18 cellular contexts compared by ENCODE assay signal in genomic region chr10:75250934-75251333, GRCh38. TPM values are rescaled to one million over a fixed set of nuclear protein-coding genes. Genes with fewer than 3 reads are reported as not detected.
A peak's percentile ranks its signal among the peaks of the same experiment; 100 is the strongest.
DNase-seq lines count a peak whose midpoint lies in the region; ATAC-seq and TF ChIP-seq lines count a peak whose summit lies in the region.
"Had no signal": no experiment of that assay in that cellular context is flagged by ENCODE, and none has a peak within 500 bp of the region (broad histone marks: within the 10 kb centered on the region; RNA-seq: fewer than 3 reads in every experiment).

No MANE protein-coding gene starts in this region.

- intact Hi-C loops in HCT116 (cut with micrococcal nuclease) (no loop called here), ovary (cut with DNase I) (no loop called here)
- intact Hi-C loops in activated T-helper 1 cell treated with anti-CD3 and anti-CD28 coated beads, Interleukin-12 subunit alpha, Interleukin-12 subunit beta, Interleukin-2, Interleukin-4 antibody, amounts not matched to agents 30 ng/mL and 10 ng/mL and 1 ng/mL, durations not matched to agents 14 hours and 24 hours and 36 hours (cut with micrococcal nuclease): no loop called here

- H3K4me3 ChIP-seq in HCT116 (replicated peaks in 1 of 2; ENCODE audit: low read depth in 1 of 2, low read length in 2 of 2) (no peak overlapping the region), ovary (no peak overlapping the region)
- H3K4me3 ChIP-seq: left ventricle myocardium inferior, MG63, neural progenitor cell had no signal

- RAD21 ChIA-PET in HCT116 (lab: Charles Lee; ENCODE audit: low non-redundant PET in 1 of 2, low total read pairs in 2 of 2, uncharacterized antibody in 2 of 2, unreplicated experiment in 2 of 2): no interaction called here

- no peaks in the 10 kb centered on the region for H3K4me1 Mint-ChIP-seq in activated T-helper 1 cell treated with anti-CD3 and anti-CD28 coated beads, Interleukin-12 subunit alpha, Interleukin-12 subunit beta, Interleukin-2, Interleukin-4 antibody, amounts not matched to agents 30 ng/mL and 10 ng/mL and 1 ng/mL, durations not matched to agents 14 hours and 24 hours and 36 hours (ENCODE audit: low read depth)
- H3K4me1 Mint-ChIP-seq: activated CD4-positive, alpha-beta T cell treated with anti-CD3 and anti-CD28 coated beads for 36 hours; activated CD8-positive, alpha-beta memory T cell treated with anti-CD3 and anti-CD28 coated beads, Interleukin-2, amount 10 ng/mL, durations not matched to agents 7 days and 5 days; activated naive CD8-positive, alpha-beta T cell treated with anti-CD3 and anti-CD28 coated beads, Interleukin-2, amount 50 U/mL, for 24 hours had no signal

- 78 to 89% (median 86%) methylated on average over 3 of the region's 3 CpGs for WGBS in ovary, 3 donors

- H3K27me3 ChIP-seq in HCT116 (ENCODE audit: insufficient read depth, low read length): no peaks in the 10 kb centered on the region
- no peaks in the 10 kb centered on the region for H3K27me3 ChIP-seq in ovary
- H3K27me3 ChIP-seq: MG63, neural progenitor cell had no signal

- no peak for TF ChIP-seq POLR2A in HCT116 (IDR thresholded peaks at IDR 0.05; ENCODE audit: borderline replicate concordance, extremely low read depth, insufficient read depth, insufficient read length)
- TF ChIP-seq POLR2A in ovary (IDR thresholded peaks at IDR 0.05): no peak

- H3K4me1 ChIP-seq in HCT116 (ENCODE audit: control insufficient read depth in 1 of 2, insufficient read depth in 2 of 2, low read length in 2 of 2): peaks cover under 1 to 11% of the 10 kb centered on the region in 2 experiments; a peak in 2 of 4 replicates
- H3K4me1 ChIP-seq in ovary (ENCODE audit: insufficient read depth): no peaks in the 10 kb centered on the region
- H3K4me1 ChIP-seq: left ventricle myocardium inferior, neural progenitor cell had no signal

- H3K9ac ChIP-seq in HCT116 (ENCODE audit: low read length): no peak overlapping the region
- H3K9ac ChIP-seq: neural progenitor cell had no signal

- no peak for TF ChIP-seq CTCF in HCT116 (IDR thresholded peaks at IDR 0.05 in 2 of 3, conservative IDR thresholded peaks at IDR 0.05 in 1 of 3; ENCODE audit: borderline replicate concordance in 1 of 3, insufficient read depth in 1 of 3, low read depth in 2 of 3, low read length in 2 of 3)
- no peak for TF ChIP-seq CTCF in ovary (IDR thresholded peaks at IDR 0.05)

- H3K9me3 Mint-ChIP-seq in activated T-helper 1 cell treated with anti-CD3 and anti-CD28 coated beads, Interleukin-12 subunit alpha, Interleukin-12 subunit beta, Interleukin-2, Interleukin-4 antibody, amounts not matched to agents 30 ng/mL and 10 ng/mL and 1 ng/mL, durations not matched to agents 14 hours and 24 hours and 36 hours: peaks cover 24% of the 10 kb centered on the region

- H4K20me1 ChIP-seq in HCT116 (ENCODE audit: insufficient read depth): no peaks in the 10 kb centered on the region

- no TSS peak for BruUV-seq in HCT116 (replicated peaks; lab: Mats Ljungman, UMichigan)

- POLR2A ChIA-PET in HCT116 (lab: Charles Lee): no interaction called here

- H3K79me2 ChIP-seq in HCT116 (ENCODE audit: insufficient read depth, low read length): no peaks in the 10 kb centered on the region

- H3K36me3 ChIP-seq in HCT116 (ENCODE audit: control insufficient read depth in 1 of 2, insufficient read depth in 2 of 2, low read length in 2 of 2) (no peaks in the 10 kb centered on the region), ovary (no peaks in the 10 kb centered on the region)
- H3K36me3 ChIP-seq: left ventricle myocardium inferior, MG63, neural progenitor cell had no signal

- TF ChIP-seq EP300 in ovary (IDR thresholded peaks at IDR 0.05): no peak

- no peak overlapping the region for H3K27ac Mint-ChIP-seq in activated T-helper 1 cell treated with anti-CD3 and anti-CD28 coated beads, Interleukin-12 subunit alpha, Interleukin-12 subunit beta, Interleukin-2, Interleukin-4 antibody, amounts not matched to agents 30 ng/mL and 10 ng/mL and 1 ng/mL, durations not matched to agents 14 hours and 24 hours and 36 hours
- H3K27ac Mint-ChIP-seq: activated CD4-positive, alpha-beta T cell treated with anti-CD3 and anti-CD28 coated beads for 36 hours; activated CD8-positive, alpha-beta memory T cell treated with anti-CD3 and anti-CD28 coated beads, Interleukin-2, amount 10 ng/mL, durations not matched to agents 7 days and 5 days; activated naive CD8-positive, alpha-beta T cell treated with anti-CD3 and anti-CD28 coated beads, Interleukin-2, amount 50 U/mL, for 24 hours; activated T-helper 2 cell treated with anti-CD3 and anti-CD28 coated beads, Interferon-gamma antibody, Interleukin-2, Interleukin-4, amounts not matched to agents 10 μg/mL and 5 μg/mL and 100 μg/mL, durations not matched to agents 14 hours and 24 hours and 36 hours; neural progenitor cell had no signal

- no peak for TF ChIP-seq RAD21 in HCT116 (IDR thresholded peaks at IDR 0.05; ENCODE audit: low read depth)

- DNase-seq in HCT116 (ENCODE audit: low read depth, low spot score) (no peak), NCI-H226 (peak; percentile 85), epithelial cell of prostate (ENCODE audit: low read depth, low spot score) (peak; percentile 90), renal cortical epithelial cell (ENCODE audit: low read depth) (peak; percentile 74), ovary (no peak), DMS114 treated with DMSO at 0.1 percent for 48 hours (lab: John Stamatoyannopoulos, UW; ENCODE audit: unreplicated experiment) (no peak)
- DNase-seq in stimulated activated CD4-positive, alpha-beta T cell treated with anti-CD3 and anti-CD28 coated beads, Interleukin-2, amount 100 ng/mL, for 48 hours: no peak
- DNase-seq in activated T-helper 1 cell treated with anti-CD3 and anti-CD28 coated beads, Interleukin-12 subunit alpha, Interleukin-12 subunit beta, Interleukin-2, Interleukin-4 antibody, amounts not matched to agents 30 ng/mL and 10 ng/mL and 1 ng/mL, durations not matched to agents 14 hours and 24 hours and 36 hours (ENCODE audit: low spot score): no peak
- DNase-seq: activated CD4-positive, alpha-beta T cell treated with anti-CD3 and anti-CD28 coated beads for 36 hours; activated CD8-positive, alpha-beta memory T cell treated with anti-CD3 and anti-CD28 coated beads, Interleukin-2, amount 10 ng/mL, durations not matched to agents 7 days and 5 days; activated naive CD8-positive, alpha-beta T cell treated with anti-CD3 and anti-CD28 coated beads, Interleukin-2, amount 50 U/mL, for 24 hours; AML-193; left ventricle myocardium inferior; MG63; NCI-H187 treated with DMSO at 0.1 percent for 48 hours had no signal

- no peaks in the 10 kb centered on the region for H3K9me2 ChIP-seq in HCT116 (ENCODE audit: insufficient read depth)

- H3K4me3 Mint-ChIP-seq in activated T-helper 1 cell treated with anti-CD3 and anti-CD28 coated beads, Interleukin-12 subunit alpha, Interleukin-12 subunit beta, Interleukin-2, Interleukin-4 antibody, amounts not matched to agents 30 ng/mL and 10 ng/mL and 1 ng/mL, durations not matched to agents 14 hours and 24 hours and 36 hours: no peak overlapping the region
- H3K4me3 Mint-ChIP-seq: activated CD4-positive, alpha-beta T cell treated with anti-CD3 and anti-CD28 coated beads for 36 hours; activated CD8-positive, alpha-beta memory T cell treated with anti-CD3 and anti-CD28 coated beads, Interleukin-2, amount 10 ng/mL, durations not matched to agents 7 days and 5 days; activated naive CD8-positive, alpha-beta T cell treated with anti-CD3 and anti-CD28 coated beads, Interleukin-2, amount 50 U/mL, for 24 hours; neural progenitor cell had no signal

- peaks cover 4% of the 10 kb centered on the region for H3K27me3 Mint-ChIP-seq in activated T-helper 1 cell treated with anti-CD3 and anti-CD28 coated beads, Interleukin-12 subunit alpha, Interleukin-12 subunit beta, Interleukin-2, Interleukin-4 antibody, amounts not matched to agents 30 ng/mL and 10 ng/mL and 1 ng/mL, durations not matched to agents 14 hours and 24 hours and 36 hours (ENCODE audit: insufficient read depth)
- H3K27me3 Mint-ChIP-seq: activated CD4-positive, alpha-beta T cell treated with anti-CD3 and anti-CD28 coated beads for 36 hours; activated CD8-positive, alpha-beta memory T cell treated with anti-CD3 and anti-CD28 coated beads, Interleukin-2, amount 10 ng/mL, durations not matched to agents 7 days and 5 days; activated naive CD8-positive, alpha-beta T cell treated with anti-CD3 and anti-CD28 coated beads, Interleukin-2, amount 50 U/mL, for 24 hours had no signal

- H3K36me3 Mint-ChIP-seq in activated T-helper 1 cell treated with anti-CD3 and anti-CD28 coated beads, Interleukin-12 subunit alpha, Interleukin-12 subunit beta, Interleukin-2, Interleukin-4 antibody, amounts not matched to agents 30 ng/mL and 10 ng/mL and 1 ng/mL, durations not matched to agents 14 hours and 24 hours and 36 hours (ENCODE audit: low read depth): peaks cover 4% of the 10 kb centered on the region
- H3K36me3 Mint-ChIP-seq: neural progenitor cell had no signal

- peak; percentile 68 for ATAC-seq in HCT116
- ATAC-seq: activated CD4-positive, alpha-beta T cell treated with anti-CD3 and anti-CD28 coated beads for 36 hours; activated CD8-positive, alpha-beta memory T cell treated with anti-CD3 and anti-CD28 coated beads, Interleukin-2, amount 10 ng/mL, durations not matched to agents 7 days and 5 days; activated naive CD8-positive, alpha-beta T cell treated with anti-CD3 and anti-CD28 coated beads, Interleukin-2, amount 50 U/mL, for 24 hours; Right ventricle myocardium inferior had no signal

- H3K4me2 ChIP-seq in HCT116 (ENCODE audit: low read length): no peak overlapping the region
- H3K4me2 ChIP-seq: neural progenitor cell had no signal

- H3K27ac ChIP-seq in HCT116 (ENCODE audit: low read depth, low read length) (no peak overlapping the region), epithelial cell of prostate (peak overlapping the region; percentile 67), ovary (no peak overlapping the region)
- H3K27ac ChIP-seq: left ventricle myocardium inferior, neural progenitor cell had no signal

- CTCF ChIA-PET in HCT116 (lab: Charles Lee): no interaction called here

- no peaks in the 10 kb centered on the region; a peak in 1 of 4 replicates for H3K9me3 ChIP-seq in HCT116 (ENCODE audit: control insufficient read depth in 1 of 2, insufficient read depth in 1 of 2, low read depth in 1 of 2, low read length in 2 of 2)
- no peaks in the 10 kb centered on the region for H3K9me3 ChIP-seq in ovary

- H2AFZ ChIP-seq in HCT116 (ENCODE audit: low read depth, low read length, poor library complexity, severe bottlenecking): no peak overlapping the region
- H2AFZ ChIP-seq: neural progenitor cell had no signal

RNA-seq across cellular contexts. Expression of gene COMTD1, which starts 15.2 kb away (rescaled TPM):
- total RNA-seq in HCT116 (2021; ENCODE audit: unreplicated experiment): 35.1 TPM
- 24.9 and 32.5 TPM in 2 replicates for polyA plus RNA-seq in HCT116 (2012)
- total RNA-seq in renal cortical epithelial cell: 11.4 and 30.0 TPM in 2 replicates
- total RNA-seq in ovary: 10 to 100 TPM; 14.2 to 37.3 (median 18.4) TPM
- polyA plus RNA-seq in ovary: 10 to 100 TPM in 1 of 2 donors, not detected in 1; 15.4 TPM
- 36.4 and 36.9 TPM in 2 replicates for total RNA-seq in activated T-helper 1 cell treated with anti-CD3 and anti-CD28 coated beads, Interleukin-12 subunit alpha, Interleukin-12 subunit beta, Interleukin-2, Interleukin-4 antibody, amounts not matched to agents 30 ng/mL and 10 ng/mL and 1 ng/mL, durations not matched to agents 14 hours and 24 hours and 36 hours

RNA-seq across cellular contexts. Expression of gene VDAC2, which starts 40.3 kb away (rescaled TPM):
- total RNA-seq in HCT116 (2021; ENCODE audit: unreplicated experiment) (289 TPM), renal cortical epithelial cell (244 and 245 TPM in 2 replicates), ovary (100 to 1,000 TPM; 106 to 170 (median 125) TPM)
- polyA plus RNA-seq in HCT116 (2012): 231 and 273 TPM in 2 replicates
- polyA plus RNA-seq in ovary: 100 to 1,000 TPM; 141 to 252 TPM
- total RNA-seq in activated T-helper 1 cell treated with anti-CD3 and anti-CD28 coated beads, Interleukin-12 subunit alpha, Interleukin-12 subunit beta, Interleukin-2, Interleukin-4 antibody, amounts not matched to agents 30 ng/mL and 10 ng/mL and 1 ng/mL, durations not matched to agents 14 hours and 24 hours and 36 hours: 220 and 224 TPM in 2 replicates

Comparison
In these comparisons a context has a peak if more than half of its experiments do, and no peak if none do; other contexts are left out.
1. DNase-seq: peak in NCI-H226 (single experiment), epithelial cell of prostate (single experiment) and renal cortical epithelial cell (single experiment); none in HCT116 (single experiment), ovary (0 of 5), stimulated activated CD4-positive, alpha-beta T cell treated with anti-CD3 and anti-CD28 coated beads, Interleukin-2, amount 100 ng/mL, for 48 hours (0 of 2), DMS114 treated with DMSO at 0.1 percent for 48 hours (single experiment) and activated T-helper 1 cell treated with anti-CD3 and anti-CD28 coated beads, Interleukin-12 subunit alpha, Interleukin-12 subunit beta, Interleukin-2, Interleukin-4 antibody, amounts not matched to agents 30 ng/mL and 10 ng/mL and 1 ng/mL, durations not matched to agents 14 hours and 24 hours and 36 hours (single experiment).